8 cellular contexts compared by ENCODE assay signal in genomic region chr2:164620873-164621760, GRCh38. TPM values are rescaled to one million over a fixed set of nuclear protein-coding genes. Genes with fewer than 3 reads are reported as not detected.
DNase-seq lines count a peak whose midpoint lies in the region; ATAC-seq and TF ChIP-seq lines count a peak whose summit lies in the region.

Gene GRB14 (minus strand): TSS chr2:164621482. CDS start chr2:164621309, 173 bp downstream.

- POLR2A ChIA-PET in OCI-LY7 (lab: Charles Lee), result no interaction called here

- DNase-seq in NCI-H1092 (lab: John Stamatoyannopoulos, UW) (peak; percentile 4), NCI-H1092 treated with DMSO at 0.1 percent for 48 hours (lab: John Stamatoyannopoulos, UW) (no peak), NCI-H2196 (lab: John Stamatoyannopoulos, UW; ENCODE audit: unreplicated experiment) (peak; percentile 74), colonic mucosa (peak; percentile 37), right lobe of liver (peak; percentile 76 to 92 (median 91)), thoracic aorta (ENCODE audit: low spot score) (no peak), OCI-LY7 (ENCODE audit: low spot score) (no peak)

- H3K27me3 ChIP-seq in colonic mucosa (no peaks in the 10 kb centered on the region), right lobe of liver (no peaks in the 10 kb centered on the region), thoracic aorta (replicated peaks; ENCODE audit: insufficient read depth) (no peaks in the 10 kb centered on the region)

- TF ChIP-seq CTCF in colonic mucosa (IDR thresholded peaks at IDR 0.05), result no peak
- TF ChIP-seq CTCF in right lobe of liver (IDR thresholded peaks at IDR 0.05), result peak in 3 of 4 donors; percentile 23 to 27 (median 25)
- TF ChIP-seq CTCF in thoracic aorta (IDR thresholded peaks at IDR 0.05), result peak; percentile 4
- no peak for TF ChIP-seq CTCF in OCI-LY7 (conservative IDR thresholded peaks at IDR 0.05; ENCODE audit: low read length)

- no peaks in the 10 kb centered on the region for H3K36me3 ChIP-seq in colonic mucosa
- H3K36me3 ChIP-seq in right lobe of liver, result peaks cover 0 to 7% (median 0%) of the 10 kb centered on the region in 4 donors
- H3K36me3 ChIP-seq in thoracic aorta, result no peaks in the 10 kb centered on the region
- H3K36me3 ChIP-seq in OCI-LY7 (ENCODE audit: insufficient read depth, low read length), result no peaks in the 10 kb centered on the region

- no peaks in the 10 kb centered on the region for H3K79me2 ChIP-seq in OCI-LY7 (ENCODE audit: insufficient read depth, low read depth, low read length)

- TF ChIP-seq POLR2A in right lobe of liver (IDR thresholded peaks at IDR 0.05), result peak; percentile 13

- ATAC-seq in right lobe of liver, result peak; percentile 73 to 86 (median 74)
- ATAC-seq in thoracic aorta (ENCODE audit: insufficient number of reproducible peaks, low FRiP score, low read depth), result no peak
- ATAC-seq in GM18867 (IDR thresholded peaks at IDR 0.05; ENCODE audit: unreplicated experiment), result no peak

- no peaks in the 10 kb centered on the region for H3K9me2 ChIP-seq in OCI-LY7 (ENCODE audit: insufficient read depth, low read length)

- H3K4me1 ChIP-seq in colonic mucosa, result no peaks in the 10 kb centered on the region
- peaks cover 0 to 32% (median 5%) of the 10 kb centered on the region in 4 donors for H3K4me1 ChIP-seq in right lobe of liver
- H3K4me1 ChIP-seq in thoracic aorta (ENCODE audit: control insufficient read depth in 1 of 2, low read depth in 2 of 2), result peaks cover 5 to 25% of the 10 kb centered on the region in 2 donors
- H3K4me1 ChIP-seq in OCI-LY7 (ENCODE audit: insufficient read depth, low read length, poor library complexity, severe bottlenecking), result no peaks in the 10 kb centered on the region

- intact Hi-C loops in colonic mucosa (cut with DNase I) (no loop called here), right lobe of liver (cut with DNase I) (no loop called here), OCI-LY7 (cut with micrococcal nuclease; ENCODE audit: unreplicated experiment) (no loop called here)

- WGBS in right lobe of liver (ENCODE audit: insufficient coverage, low coverage, low lambda C conversion rate, missing lambda C conversion rate), result 0% methylated on average over 26 of the region's 96 CpGs

- no TSS peak for BruUV-seq in OCI-LY7 (replicated peaks; lab: Mats Ljungman, UMichigan)

- H3K9ac ChIP-seq in colonic mucosa (ENCODE audit: low read depth in 2 of 2, low read length in 2 of 2), result peak within 1 kb of the TSS in 1 of 2 donors; percentile 56

- no peaks in the 10 kb centered on the region for H4K20me1 ChIP-seq in OCI-LY7 (ENCODE audit: insufficient read depth, low read length)

- CTCF ChIA-PET in OCI-LY7 (lab: Charles Lee; ENCODE audit: unreplicated experiment), result no interaction called here

- no peak within 1 kb of the TSS for H3K27ac ChIP-seq in colonic mucosa
- H3K27ac ChIP-seq in right lobe of liver, result peak within 1 kb of the TSS; percentile 81 to 98 (median 97)
- peak within 1 kb of the TSS in 1 of 2 donors; percentile 12 for H3K27ac ChIP-seq in thoracic aorta
- no peak within 1 kb of the TSS for H3K27ac ChIP-seq in OCI-LY7 (ENCODE audit: low read depth, low read length, poor library complexity, severe bottlenecking)

- H2AFZ ChIP-seq in OCI-LY7 (ENCODE audit: low read length), result no peak within 1 kb of the TSS

- peak within 1 kb of the TSS; percentile 54 for H3K4me3 ChIP-seq in colonic mucosa
- peak within 1 kb of the TSS; percentile 57 to 85 (median 77) for H3K4me3 ChIP-seq in right lobe of liver
- peak within 1 kb of the TSS; percentile 90 for H3K4me3 ChIP-seq in thoracic aorta
- H3K4me3 ChIP-seq in OCI-LY7 (ENCODE audit: low read depth, low read length, poor library complexity, severe bottlenecking), result no peak within 1 kb of the TSS

- H3K9me3 ChIP-seq in colonic mucosa (no peaks in the 10 kb centered on the region), right lobe of liver (no peaks in the 10 kb centered on the region), thoracic aorta (no peaks in the 10 kb centered on the region), OCI-LY7 (ENCODE audit: low read length) (no peaks in the 10 kb centered on the region)

- no peak within 1 kb of the TSS for H3K4me2 ChIP-seq in OCI-LY7 (ENCODE audit: low read length)

RNA-seq across cellular contexts. Expression of gene GRB14, which starts in this region (rescaled TPM):
- total RNA-seq in colonic mucosa, result 1 to 10 TPM; 1.7 to 2.0 TPM
- total RNA-seq in right lobe of liver, result 10 to 100 TPM; 23.8 to 50.5 (median 36.2) TPM
- 1 to 10 TPM; 4.7 to 7.9 TPM for total RNA-seq in thoracic aorta
- not detected in 2 replicates for total RNA-seq in OCI-LY7 (2014; rRNA removed; shearing (Covaris generic))
- not detected in 2 replicates for total RNA-seq in OCI-LY7 (2022)

Comparison
In these comparisons a context has a peak if more than half of its experiments do, and no peak if none do; other contexts are left out.
1. DNase-seq: peak in NCI-H1092 (single experiment), NCI-H2196 (single experiment), colonic mucosa (single experiment) and right lobe of liver (3 of 3); none in NCI-H1092 treated with DMSO at 0.1 percent for 48 hours (single experiment), thoracic aorta (single experiment) and OCI-LY7 (single experiment).
2. H3K27ac ChIP-seq: peak in right lobe of liver (3 of 3); none in colonic mucosa (single experiment) and OCI-LY7 (single experiment).
3. CTCF ChIP-seq: peak in right lobe of liver (3 of 4) and thoracic aorta (single experiment); none in colonic mucosa (single experiment) and OCI-LY7 (single experiment).
4. ATAC-seq: peak in right lobe of liver (4 of 4); none in thoracic aorta (single experiment) and GM18867 (single experiment).